Comparison of ENCODE assay signal across 8 cellular contexts in genomic region chr6:12957321-12958051, GRCh38.
DNase-seq lines count a peak whose midpoint lies in the region; ATAC-seq and TF ChIP-seq lines count a peak whose summit lies in the region.

No MANE protein-coding gene starts in this region.

- no peak for TF ChIP-seq CTCF in AG04449 (IDR thresholded peaks at IDR 0.05; ENCODE audit: insufficient read depth, low read length, missing control alignments)
- TF ChIP-seq CTCF in MCF 10A (IDR thresholded peaks at IDR 0.05; ENCODE audit: unreplicated experiment): no peak
- TF ChIP-seq CTCF in psoas muscle (IDR thresholded peaks at IDR 0.05): peak; percentile 3

- intact Hi-C loops in MCF 10A (cut with micrococcal nuclease) (no loop called here), psoas muscle (cut with DNase I) (no loop called here)

- H3K27me3 ChIP-seq in H7 (ENCODE audit: control insufficient read depth, insufficient read depth, low read length) (peaks cover 34% of the 10 kb centered on the region), psoas muscle (ENCODE audit: insufficient read depth in 3 of 3, low read length in 2 of 3) (peaks cover 0 to 28% (median 2%) of the 10 kb centered on the region in 3 donors)

- H3K9me3 ChIP-seq in SK-N-MC (ENCODE audit: low read depth, low read length) (no peaks in the 10 kb centered on the region), psoas muscle (no peaks in the 10 kb centered on the region)

- peak overlapping the region; percentile 35 for H3K27ac Mint-ChIP-seq in MCF 10A (ENCODE audit: low read depth, unreplicated experiment)

- WGBS in psoas muscle, 3 donors: 0% methylated on average over 24 of the region's 24 CpGs

- peak overlapping the region; percentile 65 for H3K4me3 Mint-ChIP-seq in MCF 10A (ENCODE audit: unreplicated experiment)

- POLR2A ChIA-PET in AG04449 (lab: Yijun Ruan, JAX): interaction anchor here (1.4 kb wide), 1 partner anchor 371 kb away, joined by 4 read pairs; the partner anchor contains the start of gene TBC1D7
- POLR2A ChIA-PET in MCF 10A (lab: Yijun Ruan, JAX): interaction anchor here (0.6 to 1.4 kb wide), 3 partner anchors 47 to 371 kb away, joined by 3 read pairs; partner anchors contain the start of gene TBC1D7

- peak overlapping the region; percentile 59 for H3K9ac ChIP-seq in SK-N-MC (ENCODE audit: insufficient read length)

- DNase-seq in AG04449 (ENCODE audit: low read depth, low spot score) (no peak), H7 (peak; percentile 25), SK-N-MC (ENCODE audit: low read depth, low spot score) (no peak), MCF 10A (ENCODE audit: unreplicated experiment) (peak; percentile 52), hypothalamus (lab: John Stamatoyannopoulos, UW) (peak in 50 of 51 donors; percentile 17 to 81 (median 62)), psoas muscle (peak; percentile 36 to 66), NCI-H446 (lab: John Stamatoyannopoulos, UW) (no peak), DMS153 treated with DMSO at 0.1 percent for 48 hours (lab: John Stamatoyannopoulos, UW; ENCODE audit: unreplicated experiment) (no peak)

- H3K27ac ChIP-seq in SK-N-MC: no peak overlapping the region
- peak overlapping the region; percentile 65 for H3K27ac ChIP-seq in psoas muscle

- peak; percentile 44 to 77 (median 66) for ATAC-seq in psoas muscle

- peaks cover 13% of the 10 kb centered on the region for H3K4me1 Mint-ChIP-seq in MCF 10A (ENCODE audit: insufficient read depth, unreplicated experiment)

- H3K36me3 ChIP-seq in H7 (replicated peaks; ENCODE audit: control insufficient read depth, insufficient read depth, low read length): no peaks in the 10 kb centered on the region
- H3K36me3 ChIP-seq in SK-N-MC (ENCODE audit: insufficient read depth, low read length): no peaks in the 10 kb centered on the region
- H3K36me3 ChIP-seq in psoas muscle (ENCODE audit: insufficient read depth in 1 of 2, low read depth in 1 of 2): no peaks in the 10 kb centered on the region

- no peaks in the 10 kb centered on the region for H3K9me3 Mint-ChIP-seq in MCF 10A (ENCODE audit: unreplicated experiment)

- H3K4me3 ChIP-seq in AG04449 (ENCODE audit: low read depth, low read length) (peak overlapping the region; percentile 67), H7 (ENCODE audit: insufficient read depth, low read depth, low read length) (peak overlapping the region; percentile 30), SK-N-MC (peak overlapping the region; percentile 72), psoas muscle (peak overlapping the region; percentile 76)

- no peaks in the 10 kb centered on the region for H3K4me1 ChIP-seq in psoas muscle

- no TSS peak for BruUV-seq in MCF 10A (replicated peaks; lab: Mats Ljungman, UMichigan)

- H3K36me3 Mint-ChIP-seq in MCF 10A (ENCODE audit: insufficient read depth, unreplicated experiment): no peaks in the 10 kb centered on the region

- H3K27me3 Mint-ChIP-seq in MCF 10A (ENCODE audit: insufficient read depth, unreplicated experiment): peaks cover 46% of the 10 kb centered on the region

- CTCF ChIA-PET in AG04449 (lab: Yijun Ruan, JAX): no interaction called here
- CTCF ChIA-PET in MCF 10A (lab: Yijun Ruan, JAX): interaction anchor here (0.7 to 1.1 kb wide), 2 partner anchors 28 to 373 kb away, joined by 4 read pairs; no protein-coding TSS in a partner anchor

Comparison
In these comparisons a context has a peak if more than half of its experiments do, and no peak if none do; other contexts are left out.
1. DNase-seq: peak in H7 (single experiment), MCF 10A (single experiment), hypothalamus (50 of 51) and psoas muscle (2 of 2); none in AG04449 (single experiment), SK-N-MC (single experiment), NCI-H446 (0 of 2) and DMS153 treated with DMSO at 0.1 percent for 48 hours (single experiment).
2. Peak in every context shown above with its lines, with median percentiles within 50 percentile points of each other: H3K4me3 ChIP-seq.